ENCODE assay signal across 8 cellular contexts in the genomic region with DNA sequence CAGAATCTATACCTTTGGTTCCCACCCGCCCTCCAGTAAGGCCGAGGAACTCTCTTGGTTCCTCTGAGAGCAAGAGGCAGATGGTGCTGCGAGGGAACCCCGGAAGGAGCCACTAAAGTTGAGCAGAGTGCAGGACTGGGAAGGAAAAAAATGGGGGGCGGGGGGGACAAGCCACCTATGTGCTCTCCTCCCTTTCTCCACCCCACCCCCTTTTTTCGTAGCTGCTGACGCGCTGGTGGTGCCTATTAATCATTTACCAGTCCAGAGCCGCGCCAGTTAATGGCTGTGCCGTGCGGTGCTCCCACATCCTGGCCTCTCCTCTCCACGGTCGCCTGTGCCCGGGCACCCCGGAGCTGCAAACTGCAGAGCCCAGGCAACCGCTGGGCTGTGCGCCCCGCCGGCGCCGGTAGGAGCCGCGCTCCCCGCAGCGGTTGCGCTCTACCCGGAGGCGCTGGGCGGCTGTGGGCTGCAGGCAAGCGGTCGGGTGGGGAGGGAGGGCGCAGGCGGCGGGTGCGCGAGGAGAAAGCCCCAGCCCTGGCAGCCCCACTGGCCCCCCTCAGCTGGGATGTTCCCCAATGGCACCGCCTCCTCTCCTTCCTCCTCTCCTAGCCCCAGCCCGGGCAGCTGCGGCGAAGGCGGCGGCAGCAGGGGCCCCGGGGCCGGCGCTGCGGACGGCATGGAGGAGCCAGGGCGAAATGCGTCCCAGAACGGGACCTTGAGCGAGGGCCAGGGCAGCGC. TPM values are rescaled to one million over a fixed set of nuclear protein-coding genes. Genes with fewer than 3 reads are reported as not detected.
DNase-seq lines count a peak whose midpoint lies in the region; ATAC-seq and TF ChIP-seq lines count a peak whose summit lies in the region.

No MANE protein-coding gene starts in this region.

- TF ChIP-seq CTCF in PC-3 (conservative IDR thresholded peaks at IDR 0.05; ENCODE audit: low read depth, low read length) (no peak), fibroblast of the aortic adventitia (IDR thresholded peaks at IDR 0.05; ENCODE audit: insufficient read depth, low read length) (peak; percentile 3), omental fat pad (IDR thresholded peaks at IDR 0.05) (no peak)

- no peaks in the 10 kb centered on the region for H3F3A ChIP-seq in PC-3 (ENCODE audit: low read length, unreplicated experiment)

- H3K79me2 ChIP-seq in PC-3 (ENCODE audit: low read length) (no peaks in the 10 kb centered on the region), Karpas-422 (ENCODE audit: low read length) (no peaks in the 10 kb centered on the region)

- H3K36me3 ChIP-seq in PC-3 (ENCODE audit: low read depth, low read length) (no peaks in the 10 kb centered on the region), Karpas-422 (ENCODE audit: insufficient read depth, low read length) (peaks cover 5% of the 10 kb centered on the region)

- H3K27ac ChIP-seq in PC-3 (ENCODE audit: low read length) (no peak overlapping the region), Karpas-422 (ENCODE audit: low read length) (no peak overlapping the region)

- intact Hi-C loops in PC-3 (cut with micrococcal nuclease): no loop called here

- H3K4me2 ChIP-seq in PC-3 (ENCODE audit: low read length): peak overlapping the region; percentile 81
- no peak overlapping the region for H3K4me2 ChIP-seq in Karpas-422 (ENCODE audit: low read depth, low read length, poor library complexity, severe bottlenecking)

- ATAC-seq in PC-3 (no peak), omental fat pad (ENCODE audit: low FRiP score) (peak; percentile 33), GM21447 (IDR thresholded peaks at IDR 0.05; ENCODE audit: unreplicated experiment) (no peak), GM18907 (IDR thresholded peaks at IDR 0.05; ENCODE audit: unreplicated experiment) (no peak)

- peak overlapping the region; percentile 69 for H2AFZ ChIP-seq in PC-3 (ENCODE audit: low read length)
- H2AFZ ChIP-seq in Karpas-422 (ENCODE audit: low read length): no peak overlapping the region

- H3K27me3 ChIP-seq in PC-3 (ENCODE audit: low read length) (peaks cover 51% of the 10 kb centered on the region), Karpas-422 (ENCODE audit: low read length) (no peaks in the 10 kb centered on the region)

- peak overlapping the region; percentile 62 for H3K4me3 ChIP-seq in PC-3 (ENCODE audit: low read length)
- H3K4me3 ChIP-seq in fibroblast of the aortic adventitia (ENCODE audit: low read depth, low read length): peak overlapping the region; percentile 44
- H3K4me3 ChIP-seq in Karpas-422 (ENCODE audit: low read length): no peak overlapping the region

- no peaks in the 10 kb centered on the region for H4K20me1 ChIP-seq in PC-3 (ENCODE audit: low read length)
- no peaks in the 10 kb centered on the region for H4K20me1 ChIP-seq in Karpas-422 (ENCODE audit: insufficient read depth, low read depth, low read length)

- H3K9me2 ChIP-seq in PC-3 (replicated peaks; ENCODE audit: low read length): no peaks in the 10 kb centered on the region
- H3K9me2 ChIP-seq in Karpas-422 (replicated peaks; ENCODE audit: insufficient read depth, low read length): no peaks in the 10 kb centered on the region

- DNase-seq in DMS79 (lab: John Stamatoyannopoulos, UW) (peak; percentile 42), PC-3 (no peak), fibroblast of the aortic adventitia (ENCODE audit: low read depth) (peak; percentile 17), omental fat pad (ENCODE audit: low spot score) (no peak), GM19238 (ENCODE audit: insufficient read length, low spot score) (no peak), Karpas-422 (no peak)

- no peaks in the 10 kb centered on the region for H3K9me3 ChIP-seq in PC-3 (ENCODE audit: low read length)
- H3K9me3 ChIP-seq in Karpas-422 (ENCODE audit: low read length): peaks cover 10% of the 10 kb centered on the region

- CTCF ChIA-PET in PC-3 (lab: Charles Lee): no interaction called here

- H3K4me1 ChIP-seq in PC-3 (ENCODE audit: insufficient read depth, low read length) (peaks cover 7% of the 10 kb centered on the region; the same call in 1 of the 2 replicates), Karpas-422 (ENCODE audit: low read length) (peaks cover 12% of the 10 kb centered on the region)

- H3K9ac ChIP-seq in PC-3 (ENCODE audit: low read length) (no peak overlapping the region), Karpas-422 (ENCODE audit: low read length) (no peak overlapping the region)

- BruUV-seq in PC-3 (replicated peaks; lab: Mats Ljungman, UMichigan): no TSS peak

- POLR2A ChIA-PET in PC-3 (lab: Charles Lee; ENCODE audit: unreplicated experiment): no interaction called here

RNA-seq across cellular contexts. Expression of a gene that starts 1.3 kb away (rescaled TPM):
- 0.07 and 0.23 TPM in 2 replicates for total RNA-seq in PC-3 (2014; rRNA removed)
- total RNA-seq in fibroblast of the aortic adventitia (ENCODE audit: low replicate concordance): 0.57 and 0.63 TPM in 2 replicates
- 1 to 10 TPM in 1 of 4 donors, under 1 TPM in 3; 0.19 to 1.4 (median 0.55) TPM for total RNA-seq in omental fat pad
- total RNA-seq in Karpas-422 (2014; rRNA removed; shearing (Covaris generic); ENCODE audit: low replicate concordance): not detected in 2 replicates

RNA-seq across cellular contexts. Expression of a gene that starts 46.9 kb away (rescaled TPM):
- total RNA-seq in PC-3 (2014; rRNA removed) (not detected in 2 replicates), fibroblast of the aortic adventitia (ENCODE audit: low replicate concordance) (0.63 and 4.5 TPM in 2 replicates), omental fat pad (100 to 1,000 TPM in 1 of 4 donors, 10 to 100 TPM in 3; 10.4 to 125 (median 32.5) TPM)
- total RNA-seq in Karpas-422 (2014; rRNA removed; shearing (Covaris generic); ENCODE audit: low replicate concordance): not detected in 2 replicates

Comparison
In these comparisons a context has a peak if more than half of its experiments do, and no peak if none do; other contexts are left out.
1. DNase-seq: peak in DMS79 (single experiment) and fibroblast of the aortic adventitia (single experiment); none in PC-3 (single experiment), omental fat pad (single experiment), GM19238 (single experiment) and Karpas-422 (single experiment).